8 cellular contexts compared by ENCODE assay signal in genomic region chr1:219567341-219567947, GRCh38. TPM values are rescaled to one million over a fixed set of nuclear protein-coding genes. Genes with fewer than 3 reads are reported as not detected.
DNase-seq lines count a peak whose midpoint lies in the region; ATAC-seq and TF ChIP-seq lines count a peak whose summit lies in the region.

No MANE protein-coding gene starts in this region.

- no peak overlapping the region for H3K4me3 ChIP-seq in H7 (ENCODE audit: insufficient read depth, low read depth, low read length)

- DNase-seq in NCI-H345 treated with DMSO at 0.1 percent for 48 hours (lab: John Stamatoyannopoulos, UW; ENCODE audit: unreplicated experiment) (peak; percentile 63), dedifferentiated amniotic fluid mesenchymal stem cell (ENCODE audit: extremely low spot score) (peak; percentile 58), neural crest cell (ENCODE audit: low read depth, low spot score) (no peak), DMS79 (lab: John Stamatoyannopoulos, UW) (no peak), DMS79 treated with DMSO at 0.1 percent for 48 hours (lab: John Stamatoyannopoulos, UW) (no peak), H7 (no peak)

- no peak overlapping the region for H3K27ac Mint-ChIP-seq in neural crest cell (ENCODE audit: unreplicated experiment)

- TF ChIP-seq CTCF in GM12874 (IDR thresholded peaks at IDR 0.05; ENCODE audit: insufficient read depth, low read depth, low read length): peak; percentile 37; the same call in 1 of the 2 replicates
- TF ChIP-seq CTCF in neural crest cell (conservative IDR thresholded peaks at IDR 0.05): peak; percentile 68

- no peaks in the 10 kb centered on the region for H3K27me3 ChIP-seq in H7 (ENCODE audit: control insufficient read depth, insufficient read depth, low read length)

- H3K9me3 Mint-ChIP-seq in neural crest cell: no peaks in the 10 kb centered on the region

- ATAC-seq in HG02852 (IDR thresholded peaks at IDR 0.05; ENCODE audit: unreplicated experiment): peak; percentile 71

- peaks cover 25% of the 10 kb centered on the region for H3K4me1 Mint-ChIP-seq in neural crest cell

- H3K4me3 Mint-ChIP-seq in neural crest cell: no peak overlapping the region

- H3K36me3 Mint-ChIP-seq in neural crest cell (ENCODE audit: low read depth): no peaks in the 10 kb centered on the region

- no peaks in the 10 kb centered on the region for H3K27me3 Mint-ChIP-seq in neural crest cell (ENCODE audit: low read depth)

- H3K36me3 ChIP-seq in H7 (replicated peaks; ENCODE audit: control insufficient read depth, insufficient read depth, low read length): no peaks in the 10 kb centered on the region

RNA-seq across cellular contexts. Expression of gene ZC3H11B, which starts 45.5 kb away (rescaled TPM):
- total RNA-seq in neural crest cell: 1.3 and 1.4 TPM in 2 replicates
- 0.07 TPM in 1 of 2 replicates, not detected in the other for total RNA-seq in H7 (2014; rRNA removed; shearing (Covaris generic))

Comparison
In these comparisons a context has a peak if more than half of its experiments do, and no peak if none do; other contexts are left out.
1. DNase-seq: peak in NCI-H345 treated with DMSO at 0.1 percent for 48 hours (single experiment) and dedifferentiated amniotic fluid mesenchymal stem cell (single experiment); none in neural crest cell (single experiment), DMS79 (single experiment), DMS79 treated with DMSO at 0.1 percent for 48 hours (single experiment) and H7 (single experiment).